ENCODE assay signal across 9 cellular contexts in the genomic region with DNA sequence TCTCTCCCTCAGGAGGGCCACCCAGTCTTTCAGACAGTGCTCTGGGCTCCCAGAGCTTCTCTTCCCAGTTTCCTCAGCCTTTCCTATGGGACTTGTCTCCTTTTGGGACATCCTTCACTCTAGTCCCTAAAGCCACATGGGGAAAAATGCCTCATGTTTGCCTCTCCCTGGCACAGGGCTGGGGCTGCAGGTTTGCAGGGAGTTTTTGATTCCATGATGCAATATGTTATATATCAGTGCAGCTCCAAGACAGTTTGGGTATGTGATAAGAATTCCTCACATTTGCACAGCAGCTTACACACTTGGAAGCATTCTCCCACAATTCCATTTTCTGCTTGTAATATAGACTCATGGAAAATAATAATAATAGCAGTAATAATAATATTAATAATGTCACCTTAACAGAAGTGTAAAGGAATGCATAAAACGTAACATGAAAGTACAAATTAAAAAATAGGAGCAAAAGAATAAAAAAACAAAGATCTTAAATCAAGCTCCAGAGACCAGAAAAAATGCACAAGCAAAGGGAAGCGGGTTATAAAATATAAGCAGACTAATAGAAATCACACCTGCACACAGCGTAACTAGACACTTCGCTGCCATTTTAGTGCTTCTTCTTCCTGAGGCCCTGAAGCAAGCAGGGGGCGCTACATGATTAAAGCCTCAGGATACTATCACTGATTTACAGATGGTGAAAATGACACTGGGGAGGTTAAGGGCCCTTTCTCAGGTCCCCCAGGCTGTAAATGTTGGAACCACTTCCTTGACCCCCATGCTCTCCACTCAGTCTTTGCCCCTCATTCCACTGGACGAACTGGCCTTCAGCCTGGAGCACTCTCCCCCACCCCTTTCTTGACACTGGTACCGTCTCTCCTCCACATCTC.
DNase-seq lines count a peak whose midpoint lies in the region; ATAC-seq and TF ChIP-seq lines count a peak whose summit lies in the region.
"Had no signal": no experiment of that assay in that cellular context is flagged by ENCODE, and none has a peak within 500 bp of the region (broad histone marks: within the 10 kb centered on the region; RNA-seq: fewer than 3 reads in every experiment).

No MANE protein-coding gene starts in this region.

- peak overlapping the region; percentile 33 for H2AFZ ChIP-seq in trophoblast cell (ENCODE audit: insufficient read depth, low read length, poor library complexity)

- no peak overlapping the region for H3K27ac ChIP-seq in trophoblast cell (ENCODE audit: low read depth, low read length)
- H3K27ac ChIP-seq: pancreas had no signal

- no peak for ATAC-seq in HG03159 (IDR thresholded peaks at IDR 0.05; ENCODE audit: unreplicated experiment)
- no peak for ATAC-seq in HG02588 (IDR thresholded peaks at IDR 0.05; ENCODE audit: unreplicated experiment)

- peak overlapping the region; percentile 85 for H3K18ac ChIP-seq in trophoblast cell (ENCODE audit: low read length)

- peak overlapping the region; percentile 92 for H2AK5ac ChIP-seq in trophoblast cell (ENCODE audit: low read length)

- peak overlapping the region; percentile 87 for H2BK120ac ChIP-seq in trophoblast cell (ENCODE audit: insufficient read depth, low read length, poor library complexity)

- no peaks in the 10 kb centered on the region for H3K36me3 ChIP-seq in trophoblast cell (ENCODE audit: control insufficient read depth in 1 of 2, insufficient read depth in 2 of 2, low read length in 2 of 2)
- H3K36me3 ChIP-seq: pancreas had no signal

- H4K91ac ChIP-seq in trophoblast cell (ENCODE audit: low read depth, low read length) = peak overlapping the region; percentile 94

- no peak overlapping the region for H3K4me2 ChIP-seq in trophoblast cell (ENCODE audit: low read length)

- peaks cover 63% of the 10 kb centered on the region for H3K79me1 ChIP-seq in trophoblast cell (ENCODE audit: low read length)

- H3K4me1 ChIP-seq in trophoblast cell (ENCODE audit: control insufficient read depth in 1 of 2, insufficient read depth in 2 of 2, low read length in 2 of 2) = peaks cover 44 to 58% of the 10 kb centered on the region in 2 experiments

- H3K79me2 ChIP-seq in trophoblast cell (ENCODE audit: control insufficient read depth, insufficient read depth, low read length, poor library complexity) = peaks cover 7% of the 10 kb centered on the region

- peak overlapping the region; percentile 20 for H3K14ac ChIP-seq in trophoblast cell (ENCODE audit: low read length)

- peak overlapping the region; percentile 24 for H2BK5ac ChIP-seq in trophoblast cell (ENCODE audit: low read depth, low read length, poor library complexity)

- no peak overlapping the region for H4K12ac ChIP-seq in trophoblast cell (ENCODE audit: low read depth, low read length)

- no CpG with 5 or more reads among the region's 7 CpGs for WGBS in trophoblast cell (ENCODE audit: extremely low coverage, insufficient coverage, insufficient read length)

- peak overlapping the region; percentile 70 for H4K8ac ChIP-seq in trophoblast cell (ENCODE audit: low read depth, low read length)

- no peaks in the 10 kb centered on the region for H3K27me3 ChIP-seq in trophoblast cell (ENCODE audit: insufficient read depth, low read length)
- H3K27me3 ChIP-seq: pancreas had no signal

- no peaks in the 10 kb centered on the region for H3K9me3 ChIP-seq in trophoblast cell (ENCODE audit: insufficient read depth, low read depth, low read length)
- H3K9me3 ChIP-seq: pancreas had no signal

- no peak for DNase-seq in GM10266 (ENCODE audit: extremely low spot score)
- peak; percentile 17 for DNase-seq in NCI-H2196 treated with DMSO at 0.1 percent for 48 hours (lab: John Stamatoyannopoulos, UW; ENCODE audit: unreplicated experiment)
- DNase-seq in dermis blood vessel endothelial cell = peak; percentile 54
- DNase-seq in trophoblast cell = peak in 1 of 2 donors; percentile 32
- DNase-seq in CD1c-positive myeloid dendritic cell (ENCODE audit: extremely low spot score) = no peak
- DNase-seq in DMS114 treated with DMSO at 0.1 percent for 48 hours (lab: John Stamatoyannopoulos, UW; ENCODE audit: unreplicated experiment) = no peak
- DNase-seq: pancreas had no signal

- H3K4ac ChIP-seq in trophoblast cell (ENCODE audit: low read depth, low read length) = peak overlapping the region; percentile 18

- peak; percentile 23 for TF ChIP-seq CTCF in GM10266 (IDR thresholded peaks at IDR 0.05; ENCODE audit: control insufficient read depth, insufficient read depth, low read depth, missing control alignments)

- no peak overlapping the region for H3K9ac ChIP-seq in trophoblast cell (ENCODE audit: low read length)

- H2BK12ac ChIP-seq in trophoblast cell (ENCODE audit: low read length) = peak overlapping the region; percentile 97

- H3K4me3 ChIP-seq in trophoblast cell (ENCODE audit: low read depth, low read length) = no peak overlapping the region
- H3K4me3 ChIP-seq: pancreas had no signal

- H3K23ac ChIP-seq in trophoblast cell (ENCODE audit: low read length) = no peak overlapping the region

Comparison
In these comparisons a context has a peak if more than half of its experiments do, and no peak if none do; other contexts are left out.
1. DNase-seq: peak in NCI-H2196 treated with DMSO at 0.1 percent for 48 hours (single experiment) and dermis blood vessel endothelial cell (single experiment); none in GM10266 (single experiment), CD1c-positive myeloid dendritic cell (single experiment) and DMS114 treated with DMSO at 0.1 percent for 48 hours (single experiment).